Comparison of ENCODE assay signal across 28 cellular contexts in genomic region chr2:121427187-121427689, GRCh38.
DNase-seq lines count a peak whose midpoint lies in the region; FAIRE-seq and TF ChIP-seq lines count a peak whose summit lies in the region.
"Had no signal": no experiment of that assay in that cellular context is flagged by ENCODE, and none has a peak within 500 bp of the region (broad histone marks: within the 10 kb centered on the region; RNA-seq: fewer than 3 reads in every experiment).

No MANE protein-coding gene starts in this region.

- H3K36me3 Mint-ChIP-seq in activated T-helper 1 cell treated with anti-CD3 and anti-CD28 coated beads, Interleukin-12 subunit alpha, Interleukin-12 subunit beta, Interleukin-2, Interleukin-4 antibody, amounts not matched to agents 30 ng/mL and 10 ng/mL and 1 ng/mL, durations not matched to agents 14 hours and 24 hours and 36 hours (ENCODE audit: low read depth): peaks cover 20% of the 10 kb centered on the region
- peaks cover 49% of the 10 kb centered on the region for H3K36me3 Mint-ChIP-seq in endodermal cell (ENCODE audit: low read depth)

- H3K36me3 ChIP-seq in endodermal cell (ENCODE audit: control insufficient read depth, insufficient read depth, low read length): peaks cover 53% of the 10 kb centered on the region

- no peak overlapping the region for H3K4me3 Mint-ChIP-seq in activated T-helper 1 cell treated with anti-CD3 and anti-CD28 coated beads, Interleukin-12 subunit alpha, Interleukin-12 subunit beta, Interleukin-2, Interleukin-4 antibody, amounts not matched to agents 30 ng/mL and 10 ng/mL and 1 ng/mL, durations not matched to agents 14 hours and 24 hours and 36 hours
- no peak overlapping the region for H3K4me3 Mint-ChIP-seq in endodermal cell
- H3K4me3 Mint-ChIP-seq: CD8-positive, alpha-beta T cell; stimulated activated naive CD8-positive, alpha-beta T cell treated with anti-CD3 and anti-CD28 coated beads, Interleukin-15, Interleukin-2, amounts not matched to agents 100 ng/mL and 50 ng/mL, for 24 hours had no signal

- peak overlapping the region; percentile 7 for H3K27ac Mint-ChIP-seq in activated T-helper 1 cell treated with anti-CD3 and anti-CD28 coated beads, Interleukin-12 subunit alpha, Interleukin-12 subunit beta, Interleukin-2, Interleukin-4 antibody, amounts not matched to agents 30 ng/mL and 10 ng/mL and 1 ng/mL, durations not matched to agents 14 hours and 24 hours and 36 hours
- peak overlapping the region; percentile 1 for H3K27ac Mint-ChIP-seq in endodermal cell
- H3K27ac Mint-ChIP-seq: CD8-positive, alpha-beta T cell; stimulated activated naive CD8-positive, alpha-beta T cell treated with anti-CD3 and anti-CD28 coated beads, Interleukin-15, Interleukin-2, amounts not matched to agents 100 ng/mL and 50 ng/mL, for 24 hours had no signal

- H3K4me3 ChIP-seq in endodermal cell (ENCODE audit: low read length): no peak overlapping the region
- H3K4me3 ChIP-seq: body of pancreas, left ventricle myocardium inferior, pancreas, smooth muscle cell, tibial artery had no signal

- H3K27ac ChIP-seq in endodermal cell (ENCODE audit: low read depth, low read length): no peak overlapping the region
- H3K27ac ChIP-seq: body of pancreas, left ventricle myocardium inferior, pancreas, tibial artery had no signal

- DNase-seq in GM12891 (ENCODE audit: insufficient read length, low spot score): no peak
- DNase-seq in activated T-helper 1 cell treated with anti-CD3 and anti-CD28 coated beads, Interleukin-12 subunit alpha, Interleukin-12 subunit beta, Interleukin-2, Interleukin-4 antibody, amounts not matched to agents 30 ng/mL and 10 ng/mL and 1 ng/mL, durations not matched to agents 14 hours and 24 hours and 36 hours (ENCODE audit: low spot score): no peak
- no peak for DNase-seq in endodermal cell
- DNase-seq in pons (ENCODE audit: low spot score): peak; percentile 57
- DNase-seq in NCI-H526 (lab: John Stamatoyannopoulos, UW): no peak
- no peak for DNase-seq in SHP77 (lab: John Stamatoyannopoulos, UW)
- no peak for DNase-seq in hypothalamus (lab: John Stamatoyannopoulos, UW)
- DNase-seq: ACHN; activated CD4-positive, CD25-positive, alpha-beta regulatory T cell treated with anti-CD3 and anti-CD28 coated beads, Interleukin-2, amount 50 U/mL, for 72 hours; activated effector memory CD4-positive, alpha-beta T cell treated with anti-CD3 and anti-CD28 coated beads, Interleukin-2, amount 50 U/mL, for 16 hours; BE2C; body of pancreas; CD8-positive, alpha-beta T cell; cerebellar nuclear complex; DMS 273 treated with DMSO at 0.1 percent for 48 hours; EL; islet precursor cell; left ventricle myocardium inferior; mesendoderm; NCI-H1417; NCI-H2029 treated with DMSO at 0.1 percent for 48 hours; NCI-H524 treated with DMSO at 0.1 percent for 48 hours; pancreas; SHP77 treated with DMSO at 0.1 percent for 48 hours; tibial artery had no signal

- no peaks in the 10 kb centered on the region for H3K9me3 ChIP-seq in endodermal cell (ENCODE audit: control insufficient read depth, low read length)
- H3K9me3 ChIP-seq: BE2C, body of pancreas, left ventricle myocardium inferior, pancreas, tibial artery had no signal

- H3K4me1 Mint-ChIP-seq in activated T-helper 1 cell treated with anti-CD3 and anti-CD28 coated beads, Interleukin-12 subunit alpha, Interleukin-12 subunit beta, Interleukin-2, Interleukin-4 antibody, amounts not matched to agents 30 ng/mL and 10 ng/mL and 1 ng/mL, durations not matched to agents 14 hours and 24 hours and 36 hours (ENCODE audit: low read depth): peaks cover 5% of the 10 kb centered on the region
- H3K4me1 Mint-ChIP-seq in endodermal cell: peaks cover 18% of the 10 kb centered on the region

- no peaks in the 10 kb centered on the region for H3K9me3 Mint-ChIP-seq in activated T-helper 1 cell treated with anti-CD3 and anti-CD28 coated beads, Interleukin-12 subunit alpha, Interleukin-12 subunit beta, Interleukin-2, Interleukin-4 antibody, amounts not matched to agents 30 ng/mL and 10 ng/mL and 1 ng/mL, durations not matched to agents 14 hours and 24 hours and 36 hours
- H3K9me3 Mint-ChIP-seq in endodermal cell: no peaks in the 10 kb centered on the region
- H3K9me3 Mint-ChIP-seq: CD8-positive, alpha-beta T cell; stimulated activated naive CD8-positive, alpha-beta T cell treated with anti-CD3 and anti-CD28 coated beads, Interleukin-15, Interleukin-2, amounts not matched to agents 100 ng/mL and 50 ng/mL, for 24 hours had no signal

- 93% methylated on average over 1 of the region's 2 CpGs; no CpG with 5 or more reads in 1 of the 2 experiments for WGBS in endodermal cell (ENCODE audit: insufficient coverage in 1 of 2, insufficient read length in 1 of 2), 2 experiments

- H3K27me3 ChIP-seq in endodermal cell (ENCODE audit: control insufficient read depth, insufficient read depth, low read length, poor library complexity, severe bottlenecking): no peaks in the 10 kb centered on the region
- H3K27me3 ChIP-seq: BE2C, body of pancreas, pancreas, tibial artery had no signal

- H3K27me3 Mint-ChIP-seq in activated T-helper 1 cell treated with anti-CD3 and anti-CD28 coated beads, Interleukin-12 subunit alpha, Interleukin-12 subunit beta, Interleukin-2, Interleukin-4 antibody, amounts not matched to agents 30 ng/mL and 10 ng/mL and 1 ng/mL, durations not matched to agents 14 hours and 24 hours and 36 hours (ENCODE audit: insufficient read depth): no peaks in the 10 kb centered on the region
- no peaks in the 10 kb centered on the region for H3K27me3 Mint-ChIP-seq in endodermal cell (ENCODE audit: insufficient read depth)
- H3K27me3 Mint-ChIP-seq: stimulated activated naive CD8-positive, alpha-beta T cell treated with anti-CD3 and anti-CD28 coated beads, Interleukin-15, Interleukin-2, amounts not matched to agents 100 ng/mL and 50 ng/mL, for 24 hours had no signal

- no peak for TF ChIP-seq POLR2A in GM12891 (IDR thresholded peaks at IDR 0.05; ENCODE audit: low read depth, low read length)

- no peak for TF ChIP-seq CTCF in endodermal cell (conservative IDR thresholded peaks at IDR 0.05)

- peaks cover 4% of the 10 kb centered on the region for H3K4me1 ChIP-seq in endodermal cell (ENCODE audit: control insufficient read depth, insufficient read depth, low read length)
- H3K4me1 ChIP-seq: BE2C, body of pancreas, pancreas, tibial artery had no signal

- intact Hi-C loops in activated T-helper 1 cell treated with anti-CD3 and anti-CD28 coated beads, Interleukin-12 subunit alpha, Interleukin-12 subunit beta, Interleukin-2, Interleukin-4 antibody, amounts not matched to agents 30 ng/mL and 10 ng/mL and 1 ng/mL, durations not matched to agents 14 hours and 24 hours and 36 hours (cut with micrococcal nuclease): no loop called here

- no peak overlapping the region for H3K9ac ChIP-seq in endodermal cell (ENCODE audit: extremely low read depth, low read length, poor library complexity, severe bottlenecking)

- peak; percentile 41 for FAIRE-seq in GM12891 (lab: Jason Lieb, UNC)
- FAIRE-seq: HepG2 had no signal

TF ChIP-seq in GM12891, 5 proteins besides CTCF, POLR2A, EP300 and RAD21:
- TF ChIP-seq TAF1 (IDR thresholded peaks at IDR 0.05; ENCODE audit: low read depth, low read length): no peak
- no peak for TF ChIP-seq PAX5 (IDR thresholded peaks at IDR 0.05; ENCODE audit: insufficient read depth, low read length, severe bottlenecking)
- no peak for TF ChIP-seq SPI1 (IDR thresholded peaks at IDR 0.05; ENCODE audit: low read depth, low read length)
- no peak for TF ChIP-seq POU2F2 (IDR thresholded peaks at IDR 0.05; ENCODE audit: low read depth, low read length)
- no peak for TF ChIP-seq POLR2AphosphoS5 (IDR thresholded peaks at IDR 0.05; ENCODE audit: low read depth, low read length)
TF ChIP-seq in GM12891: peak in this region for 0.
